8 cellular contexts compared by ENCODE assay signal in genomic region chr11:129279326-129280026, GRCh38.
DNase-seq lines count a peak whose midpoint lies in the region; ATAC-seq and TF ChIP-seq lines count a peak whose summit lies in the region.

No MANE protein-coding gene starts in this region.

- no peaks in the 10 kb centered on the region for H3K27me3 ChIP-seq in dorsolateral prefrontal cortex

- TF ChIP-seq POLR2A in lower leg skin (IDR thresholded peaks at IDR 0.05): no peak

- intact Hi-C loops in dorsolateral prefrontal cortex (cut with DNase I) (loop anchor here in 1 of 2 donors (2.0 to 10.0 kb wide), 3 partner anchors 48 to 125 kb away; no protein-coding TSS in a partner anchor), lower leg skin (cut with DNase I; ENCODE audit: low total_unique reads) (no loop called here)

- TF ChIP-seq CTCF in dorsolateral prefrontal cortex (IDR thresholded peaks at IDR 0.05 in 54 of 56, conservative IDR thresholded peaks at IDR 0.05 in 2 of 56; ENCODE audit: low read depth in 1 of 56, partially characterized antibody in 56 of 56): peak in 10 of 56 donors; percentile 6 to 41 (median 13)
- no peak for TF ChIP-seq CTCF in lower leg skin (IDR thresholded peaks at IDR 0.05)

- peak; percentile 99 for DNase-seq in GM03348 (ENCODE audit: low spot score)
- peak; percentile 84 for DNase-seq in NCI-H2171 (lab: John Stamatoyannopoulos, UW)
- DNase-seq in activated CD4-positive, alpha-beta T cell treated with anti-CD3 and anti-CD28 coated beads, Interleukin-2, amount 50 U/mL, for 4 hours: peak; percentile 57 to 60
- peak; percentile 36 to 88 (median 66) for DNase-seq in dorsolateral prefrontal cortex
- DNase-seq in lower leg skin (ENCODE audit: low spot score in 2 of 2): peak; percentile 38 to 91
- DNase-seq in stimulated activated CD4-positive, alpha-beta T cell treated with anti-CD3 and anti-CD28 coated beads, Interleukin-4, amount 100 ng/mL, for 1 hour: peak; percentile 69
- no peak for DNase-seq in cerebellar nuclear complex (lab: John Stamatoyannopoulos, UW)

- H3K27ac ChIP-seq in dorsolateral prefrontal cortex: peak overlapping the region in 52 of 59 donors; percentile 22 to 90 (median 75)

- H3K4me3 ChIP-seq in dorsolateral prefrontal cortex (peak overlapping the region; percentile 37 to 87 (median 73)), lower leg skin (ENCODE audit: low read depth, poor library complexity, severe bottlenecking) (peak overlapping the region; percentile 25)

- ATAC-seq in HG02884 (IDR thresholded peaks at IDR 0.05; ENCODE audit: unreplicated experiment): peak; percentile 70

- WGBS in lower leg skin, 2 donors: 1% methylated on average over 59 to 60 of the region's 103 CpGs

Comparison
In these comparisons a context has a peak if more than half of its experiments do, and no peak if none do; other contexts are left out.
1. DNase-seq: peak in GM03348 (single experiment), NCI-H2171 (single experiment), activated CD4-positive, alpha-beta T cell treated with anti-CD3 and anti-CD28 coated beads, Interleukin-2, amount 50 U/mL, for 4 hours (2 of 2), dorsolateral prefrontal cortex (10 of 10), lower leg skin (2 of 2) and stimulated activated CD4-positive, alpha-beta T cell treated with anti-CD3 and anti-CD28 coated beads, Interleukin-4, amount 100 ng/mL, for 1 hour (single experiment); none in cerebellar nuclear complex (0 of 2).